In genomic region chr1:110734146-110734680, GRCh38 we compare ENCODE assay signal across 15 cellular contexts. TPM values are rescaled to one million over a fixed set of nuclear protein-coding genes. Genes with fewer than 3 reads are reported as not detected.
"Had no signal": no experiment of that assay in that cellular context is flagged by ENCODE, and none has a peak within 500 bp of the region (broad histone marks: within the 10 kb centered on the region; RNA-seq: fewer than 3 reads in every experiment).

No MANE protein-coding gene starts in this region.

- H3K4me3 Mint-ChIP-seq: activated naive CD4-positive, alpha-beta T cell treated with anti-CD3 and anti-CD28 coated beads, Interleukin-2, amount 50 U/mL, for 24 hours; central memory CD8-positive, alpha-beta T cell; dendritic cell treated with granulocyte-macrophage colony-stimulating factor and Interleukin-4, amounts not matched to agents 40 ng/mL and 50 ng/mL, for 4 days; naive B cell; stimulated activated naive CD8-positive, alpha-beta T cell treated with anti-CD3 and anti-CD28 coated beads, Interleukin-15, Interleukin-2, amounts not matched to agents 100 ng/mL and 50 ng/mL, for 24 hours had no signal

- H3K27me3 Mint-ChIP-seq: activated naive CD4-positive, alpha-beta T cell treated with anti-CD3 and anti-CD28 coated beads, Interleukin-2, amount 50 U/mL, for 24 hours; central memory CD8-positive, alpha-beta T cell had no signal

- H3K9me3 Mint-ChIP-seq: activated naive CD4-positive, alpha-beta T cell treated with anti-CD3 and anti-CD28 coated beads, Interleukin-2, amount 50 U/mL, for 24 hours; central memory CD8-positive, alpha-beta T cell; dendritic cell treated with granulocyte-macrophage colony-stimulating factor and Interleukin-4, amounts not matched to agents 40 ng/mL and 50 ng/mL, for 4 days; naive B cell; stimulated activated naive CD8-positive, alpha-beta T cell treated with anti-CD3 and anti-CD28 coated beads, Interleukin-15, Interleukin-2, amounts not matched to agents 100 ng/mL and 50 ng/mL, for 24 hours had no signal

- H3K4me1 Mint-ChIP-seq: activated naive CD4-positive, alpha-beta T cell treated with anti-CD3 and anti-CD28 coated beads, Interleukin-2, amount 50 U/mL, for 24 hours; central memory CD8-positive, alpha-beta T cell; naive B cell had no signal

- H3K36me3 Mint-ChIP-seq: activated naive CD4-positive, alpha-beta T cell treated with anti-CD3 and anti-CD28 coated beads, Interleukin-2, amount 50 U/mL, for 24 hours; naive B cell had no signal

- DNase-seq: hippocampal formation; kidney glomerular epithelial cell; lower lobe of right lung; naive B cell; pancreas; stimulated activated CD4-positive, alpha-beta T cell treated with anti-CD3 and anti-CD28 coated beads, Interleukin-15, amount 100 ng/mL, for 24 hours; stimulated activated CD4-positive, alpha-beta T cell treated with anti-CD3 and anti-CD28 coated beads, Interleukin-4, amount 100 ng/mL, for 24 hours; upper lobe of left lung had no signal

- H3K27ac Mint-ChIP-seq: activated naive CD4-positive, alpha-beta T cell treated with anti-CD3 and anti-CD28 coated beads, Interleukin-2, amount 50 U/mL, for 24 hours; dendritic cell treated with granulocyte-macrophage colony-stimulating factor and Interleukin-4, amounts not matched to agents 40 ng/mL and 50 ng/mL, for 4 days; naive B cell; stimulated activated naive CD8-positive, alpha-beta T cell treated with anti-CD3 and anti-CD28 coated beads, Interleukin-15, Interleukin-2, amounts not matched to agents 100 ng/mL and 50 ng/mL, for 24 hours had no signal

- ATAC-seq: activated CD4-positive, CD25-positive, alpha-beta regulatory T cell treated with anti-CD3 and anti-CD28 coated beads, Interleukin-2, amount 50 U/mL, for 24 hours; lower lobe of right lung; pancreas had no signal

RNA-seq across cellular contexts. Expression of gene KCNA3, which starts 59.5 kb away (rescaled TPM):
- total RNA-seq: epithelial cell of proximal tubule, renal cortical epithelial cell had no signal
